In the genomic region with DNA sequence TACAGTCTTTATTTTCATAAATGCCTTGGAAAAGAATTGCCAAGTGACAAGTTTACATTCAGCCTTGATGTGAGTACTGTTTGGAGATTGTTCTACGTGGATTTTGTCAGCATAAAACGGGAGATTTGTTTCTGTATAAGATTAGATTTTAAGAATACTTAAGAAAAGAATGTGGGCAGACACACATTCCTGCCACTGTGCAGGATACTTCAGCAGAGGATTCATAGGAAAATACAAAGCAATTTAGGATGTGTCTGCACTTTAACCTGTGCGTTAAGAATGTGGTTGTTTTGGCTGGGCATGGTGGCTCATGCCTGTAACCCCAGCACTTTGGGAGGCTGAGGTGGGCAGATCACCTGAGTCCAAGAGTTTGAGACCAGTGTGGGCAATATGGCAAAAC, we compare ENCODE assay signal across 12 cellular contexts.
"Had no signal": no experiment of that assay in that cellular context is flagged by ENCODE, and none has a peak within 500 bp of the region (broad histone marks: within the 10 kb centered on the region; RNA-seq: fewer than 3 reads in every experiment).

No MANE protein-coding gene starts in this region.

- H3K27ac ChIP-seq: gastrocnemius medialis, neural progenitor cell had no signal

- ATAC-seq: gastrocnemius medialis had no signal

- H3K27me3 Mint-ChIP-seq: activated CD4-positive, alpha-beta memory T cell treated with anti-CD3 and anti-CD28 coated beads, Interleukin-2, amount 10 ng/mL, durations not matched to agents 7 days and 5 days; brain had no signal

- H3K27ac Mint-ChIP-seq: activated CD4-positive, alpha-beta memory T cell treated with anti-CD3 and anti-CD28 coated beads, Interleukin-2, amount 10 ng/mL, durations not matched to agents 7 days and 5 days; neural progenitor cell had no signal

- H3K4me3 ChIP-seq: gastrocnemius medialis, neural progenitor cell, tibial nerve had no signal

- H3K9me3 Mint-ChIP-seq: activated CD4-positive, alpha-beta memory T cell treated with anti-CD3 and anti-CD28 coated beads, Interleukin-2, amount 10 ng/mL, durations not matched to agents 7 days and 5 days; brain; neural progenitor cell had no signal

- H3K4me2 ChIP-seq: neural progenitor cell had no signal

- H3K4me1 Mint-ChIP-seq: neural progenitor cell had no signal

- H2AFZ ChIP-seq: neural progenitor cell had no signal

- H3K4me1 ChIP-seq: gastrocnemius medialis, neural progenitor cell had no signal

- H3K9me3 ChIP-seq: gastrocnemius medialis, tibial nerve had no signal

- H3K27me3 ChIP-seq: gastrocnemius medialis, neural progenitor cell, tibial nerve had no signal

- H3K9ac ChIP-seq: neural progenitor cell had no signal

- DNase-seq: activated CD4-positive, alpha-beta memory T cell treated with anti-CD3 and anti-CD28 coated beads, Interleukin-2, amount 10 ng/mL, durations not matched to agents 7 days and 5 days; activated CD4-positive, alpha-beta T cell treated with anti-CD3 and anti-CD28 coated beads for 1 hour; activated CD8-positive, alpha-beta memory T cell treated with anti-CD3 and anti-CD28 coated beads, Interleukin-2, amount 50 U/mL, for 48 hours; activated naive CD4-positive, alpha-beta T cell treated with Interleukin-2 at 50 U/mL for 16 hours; cerebellar nuclear complex; gastrocnemius medialis; kidney glomerular epithelial cell; retina; SHP77 treated with DMSO at 0.1 percent for 48 hours had no signal

- H3K4me3 Mint-ChIP-seq: activated CD4-positive, alpha-beta memory T cell treated with anti-CD3 and anti-CD28 coated beads, Interleukin-2, amount 10 ng/mL, durations not matched to agents 7 days and 5 days; brain; neural progenitor cell had no signal
